In the genomic region with DNA sequence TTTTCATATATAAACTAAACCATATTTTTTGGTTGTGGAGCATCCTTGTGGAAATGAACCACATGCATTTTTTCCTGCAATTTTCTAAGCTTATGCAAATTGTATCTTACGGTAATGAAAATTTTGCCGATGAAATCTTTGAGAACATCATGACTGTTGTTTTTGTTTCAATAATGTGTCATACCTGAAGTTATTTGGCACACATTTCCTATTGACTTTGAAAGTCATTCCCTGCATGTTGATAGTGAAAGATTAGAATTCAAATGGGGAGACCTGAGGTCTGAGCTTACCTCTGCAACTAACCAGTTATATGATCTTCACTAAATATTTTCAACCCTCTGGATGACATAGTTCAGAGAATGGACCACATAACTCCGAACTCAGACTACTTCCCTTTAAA, we compare ENCODE assay signal across 22 cellular contexts.
"Had no signal": no experiment of that assay in that cellular context is flagged by ENCODE, and none has a peak within 500 bp of the region (broad histone marks: within the 10 kb centered on the region; RNA-seq: fewer than 3 reads in every experiment).

No MANE protein-coding gene starts in this region.

- H3K27me3 Mint-ChIP-seq: activated B cell treated with CpG ODN at 0.5 μM for 24 hours; activated CD4-positive, alpha-beta memory T cell treated with anti-CD3 and anti-CD28 coated beads, Interleukin-2, amount 10 ng/mL, durations not matched to agents 7 days and 5 days; activated CD8-positive, alpha-beta memory T cell treated with anti-CD3 and anti-CD28 coated beads, Interleukin-2, amount 10 ng/mL, durations not matched to agents 7 days and 5 days; activated naive CD8-positive, alpha-beta T cell; stimulated activated naive CD8-positive, alpha-beta T cell treated with anti-CD3 and anti-CD28 coated beads, Interleukin-15, amount 100 ng/mL, for 72 hours had no signal

- H3K27me3 ChIP-seq: brain microvascular endothelial cell, gastroesophageal sphincter, heart left ventricle, left lung, suprapubic skin, transverse colon, uterus had no signal

- H3K27ac ChIP-seq: brain microvascular endothelial cell, gastroesophageal sphincter, heart left ventricle, left lung, prostate gland, suprapubic skin, transverse colon, uterus had no signal

- DNase-seq: activated B cell treated with CpG ODN at 0.5 μM for 24 hours; activated CD4-positive, alpha-beta memory T cell treated with anti-CD3 and anti-CD28 coated beads, Interleukin-2, amount 10 ng/mL, durations not matched to agents 7 days and 5 days; activated CD4-positive, alpha-beta T cell treated with anti-CD3 and anti-CD28 coated beads for 4 hours; activated CD8-positive, alpha-beta memory T cell treated with anti-CD3 and anti-CD28 coated beads, Interleukin-2, amount 10 ng/mL, durations not matched to agents 7 days and 5 days; amniotic stem cell; brain microvascular endothelial cell; cortex of kidney; effector CD4-positive, alpha-beta T cell; heart left ventricle; left lung; right cardiac atrium; small intestine; stimulated activated CD4-positive, alpha-beta T cell treated with anti-CD3 and anti-CD28 coated beads, Interleukin-4, amount 100 ng/mL, for 1 hour; stimulated activated naive CD8-positive, alpha-beta T cell treated with anti-CD3 and anti-CD28 coated beads, Interleukin-15, amount 100 ng/mL, for 72 hours; transverse colon; uterus had no signal

- H3K4me3 ChIP-seq: gastroesophageal sphincter, heart left ventricle, left lung, prostate gland, suprapubic skin, transverse colon, uterus had no signal

- H3K36me3 Mint-ChIP-seq: activated CD8-positive, alpha-beta memory T cell treated with anti-CD3 and anti-CD28 coated beads, Interleukin-2, amount 10 ng/mL, durations not matched to agents 7 days and 5 days; activated naive CD8-positive, alpha-beta T cell had no signal

- H3K9me3 ChIP-seq: gastroesophageal sphincter, heart left ventricle, left lung, prostate gland, suprapubic skin, transverse colon, uterus had no signal

- H3K36me3 ChIP-seq: brain microvascular endothelial cell, gastroesophageal sphincter, heart left ventricle, left lung, prostate gland, suprapubic skin, transverse colon, uterus had no signal

- H3K4me3 Mint-ChIP-seq: activated B cell treated with CpG ODN at 0.5 μM for 24 hours; activated CD4-positive, alpha-beta memory T cell treated with anti-CD3 and anti-CD28 coated beads, Interleukin-2, amount 10 ng/mL, durations not matched to agents 7 days and 5 days; activated CD8-positive, alpha-beta memory T cell treated with anti-CD3 and anti-CD28 coated beads, Interleukin-2, amount 10 ng/mL, durations not matched to agents 7 days and 5 days; activated naive CD8-positive, alpha-beta T cell; neural crest cell; stimulated activated naive CD8-positive, alpha-beta T cell treated with anti-CD3 and anti-CD28 coated beads, Interleukin-15, amount 100 ng/mL, for 72 hours had no signal

- H3K9me3 Mint-ChIP-seq: activated B cell treated with CpG ODN at 0.5 μM for 24 hours; activated CD4-positive, alpha-beta memory T cell treated with anti-CD3 and anti-CD28 coated beads, Interleukin-2, amount 10 ng/mL, durations not matched to agents 7 days and 5 days; neural crest cell had no signal

- H3K4me1 Mint-ChIP-seq: activated B cell treated with CpG ODN at 0.5 μM for 24 hours; activated CD4-positive, alpha-beta memory T cell treated with anti-CD3 and anti-CD28 coated beads, Interleukin-2, amount 10 ng/mL, durations not matched to agents 7 days and 5 days; activated CD8-positive, alpha-beta memory T cell treated with anti-CD3 and anti-CD28 coated beads, Interleukin-2, amount 10 ng/mL, durations not matched to agents 7 days and 5 days; neural crest cell; stimulated activated naive CD8-positive, alpha-beta T cell treated with anti-CD3 and anti-CD28 coated beads, Interleukin-15, amount 100 ng/mL, for 72 hours had no signal

- H3K4me1 ChIP-seq: left lung, prostate gland, suprapubic skin, transverse colon, uterus had no signal

- H3K27ac Mint-ChIP-seq: activated B cell treated with CpG ODN at 0.5 μM for 24 hours; activated CD4-positive, alpha-beta memory T cell treated with anti-CD3 and anti-CD28 coated beads, Interleukin-2, amount 10 ng/mL, durations not matched to agents 7 days and 5 days; activated CD8-positive, alpha-beta memory T cell treated with anti-CD3 and anti-CD28 coated beads, Interleukin-2, amount 10 ng/mL, durations not matched to agents 7 days and 5 days; activated naive CD8-positive, alpha-beta T cell; stimulated activated naive CD8-positive, alpha-beta T cell treated with anti-CD3 and anti-CD28 coated beads, Interleukin-15, amount 100 ng/mL, for 72 hours had no signal

- ATAC-seq: activated CD8-positive, alpha-beta memory T cell treated with anti-CD3 and anti-CD28 coated beads, Interleukin-2, amount 10 ng/mL, durations not matched to agents 7 days and 5 days; esophagus mucosa; gastroesophageal sphincter; heart left ventricle; left lung; right cardiac atrium; stimulated activated naive CD8-positive, alpha-beta T cell treated with anti-CD3 and anti-CD28 coated beads, Interleukin-15, amount 100 ng/mL, for 72 hours had no signal
